ENCODE assay signal across 9 cellular contexts in genomic region chr1:160711528-160712311, GRCh38. TPM values are rescaled to one million over a fixed set of nuclear protein-coding genes. Genes with fewer than 3 reads are reported as not detected.
A peak's percentile ranks its signal among the peaks of the same experiment; 100 is the strongest.
DNase-seq lines count a peak whose midpoint lies in the region; ATAC-seq and TF ChIP-seq lines count a peak whose summit lies in the region.
"Had no signal": no experiment of that assay in that cellular context is flagged by ENCODE, and none has a peak within 500 bp of the region (broad histone marks: within the 10 kb centered on the region; RNA-seq: fewer than 3 reads in every experiment).

Gene CD48, minus strand, starts transcription at chr1:160711822. Its CDS starts 59 bp downstream, at chr1:160711763.

- peak; percentile 33 for DNase-seq in T follicular helper cell (ENCODE audit: low read depth)
- DNase-seq in effector memory CD8-positive, alpha-beta T cell = peak; percentile 35 to 43 (median 40)
- DNase-seq in transverse colon = no peak
- no peak for DNase-seq in foreskin keratinocyte
- DNase-seq in OCI-M2 (lab: John Stamatoyannopoulos, UW; ENCODE audit: unreplicated experiment) = no peak

- ATAC-seq in HG02623 (IDR thresholded peaks at IDR 0.05; ENCODE audit: unreplicated experiment) (peak; percentile 27), GM21825 (IDR thresholded peaks at IDR 0.05; ENCODE audit: unreplicated experiment) (no peak), foreskin keratinocyte (no peak)
- ATAC-seq in effector memory CD8-positive, alpha-beta T cell (replicated peaks) = peak; percentile 53
- ATAC-seq: body of pancreas had no signal

- no peak for TF ChIP-seq CTCF in transverse colon (IDR thresholded peaks at IDR 0.05)
- TF ChIP-seq CTCF in foreskin keratinocyte (conservative IDR thresholded peaks at IDR 0.05) = no peak

- no peaks in the 10 kb centered on the region for H3K9me3 Mint-ChIP-seq in effector memory CD8-positive, alpha-beta T cell

- H3K27ac ChIP-seq in transverse colon (peak within 1 kb of the TSS; percentile 60 to 77 (median 70)), foreskin keratinocyte (no peak within 1 kb of the TSS)

- H3K4me1 Mint-ChIP-seq in effector memory CD8-positive, alpha-beta T cell (ENCODE audit: low read depth in 2 of 2) = peaks cover 17 to 30% of the 10 kb centered on the region in 2 donors

- no peaks in the 10 kb centered on the region for H3K36me3 ChIP-seq in transverse colon

- in situ Hi-C loops in transverse colon (cut with MboI; ENCODE audit: low pct_ligation_motif_present in 1 of 4, low pct_unique_long_range_greater_than_20kb in 1 of 4, low sequenced_read_pairs in 3 of 4) = no loop called here

- H3K36me3 Mint-ChIP-seq in effector memory CD8-positive, alpha-beta T cell (ENCODE audit: insufficient read depth) = peaks cover 11% of the 10 kb centered on the region

- no peak within 1 kb of the TSS for H3K27ac Mint-ChIP-seq in effector memory CD8-positive, alpha-beta T cell

- intact Hi-C loops in transverse colon (cut with DNase I; ENCODE audit: low total_unique reads) = no loop called here

- no peak for TF ChIP-seq EP300 in transverse colon (IDR thresholded peaks at IDR 0.05; ENCODE audit: low read depth)

- no peak within 1 kb of the TSS for H3K4me3 Mint-ChIP-seq in effector memory CD8-positive, alpha-beta T cell

- H3K4me3 ChIP-seq in GM08714 (ENCODE audit: low read length) (peak within 1 kb of the TSS; percentile 98), transverse colon (peak within 1 kb of the TSS in 2 of 4 donors; percentile 12 to 42)
- H3K4me3 ChIP-seq: body of pancreas had no signal

- H3K27me3 ChIP-seq in transverse colon = no peaks in the 10 kb centered on the region
- H3K27me3 ChIP-seq in foreskin keratinocyte = peaks cover 59% of the 10 kb centered on the region
- H3K27me3 ChIP-seq: body of pancreas had no signal

- no peaks in the 10 kb centered on the region for H3K9me3 ChIP-seq in transverse colon
- H3K9me3 ChIP-seq: body of pancreas had no signal

- 38 to 50% methylated on average over 2 to 9 of the region's 9 CpGs for WGBS in transverse colon (ENCODE audit: low coverage in 1 of 2), 2 donors

- peaks cover 0 to 3% (median 0%) of the 10 kb centered on the region in 4 donors for H3K4me1 ChIP-seq in transverse colon
- H3K4me1 ChIP-seq in foreskin keratinocyte = no peaks in the 10 kb centered on the region
- H3K4me1 ChIP-seq: body of pancreas had no signal

- H3K27me3 Mint-ChIP-seq in effector memory CD8-positive, alpha-beta T cell = no peaks in the 10 kb centered on the region

- no peak for TF ChIP-seq POLR2A in transverse colon (IDR thresholded peaks at IDR 0.05)

RNA-seq across cellular contexts. Expression of gene CD48, which starts in this region (rescaled TPM):
- 10 to 100 TPM in 2 of 4 donors, 1 to 10 TPM in 1, not detected in 1; 7.5 to 31.3 (median 17.6) TPM for total RNA-seq in transverse colon
- not detected in 2 replicates for total RNA-seq in foreskin keratinocyte
- not detected in 2 replicates for polyA plus RNA-seq in foreskin keratinocyte

Comparison
In these comparisons a context has a peak if more than half of its experiments do, and no peak if none do; other contexts are left out.
1. ATAC-seq: peak in HG02623 (single experiment) and effector memory CD8-positive, alpha-beta T cell (single experiment); none in GM21825 (single experiment) and foreskin keratinocyte (single experiment).
2. DNase-seq: peak in T follicular helper cell (single experiment) and effector memory CD8-positive, alpha-beta T cell (3 of 3); none in transverse colon (single experiment), foreskin keratinocyte (0 of 2) and OCI-M2 (single experiment).